Comparison of ENCODE assay signal across 22 cellular contexts in genomic region chr15:100353469-100353868, GRCh38.
"Had no signal": no experiment of that assay in that cellular context is flagged by ENCODE, and none has a peak within 500 bp of the region (broad histone marks: within the 10 kb centered on the region; RNA-seq: fewer than 3 reads in every experiment).

No MANE protein-coding gene starts in this region.

- H3K36me3 ChIP-seq: esophagus muscularis mucosa, left lung, ovary, upper lobe of left lung had no signal

- H3K9me3 ChIP-seq: esophagus muscularis mucosa, left lung, mucosa of descending colon, ovary, upper lobe of left lung had no signal

- H3K4me3 ChIP-seq: coronary artery, esophagus muscularis mucosa, hepatocyte, left lung, mucosa of descending colon, ovary, upper lobe of left lung had no signal

- H3K27me3 ChIP-seq: esophagus muscularis mucosa, hepatocyte, ovary, upper lobe of left lung had no signal

- H3K27ac Mint-ChIP-seq: activated B cell treated with CpG ODN at 0.5 μM for 24 hours; activated CD4-positive, alpha-beta T cell treated with anti-CD3 and anti-CD28 coated beads, Interleukin-2, amount 10 ng/mL, durations not matched to agents 24 days and 14 days; activated CD8-positive, alpha-beta T cell treated with anti-CD3 and anti-CD28 coated beads, Interleukin-2, amount 10 ng/mL, durations not matched to agents 7 days and 5 days; activated naive CD8-positive, alpha-beta T cell treated with anti-CD3 and anti-CD28 coated beads for 36 hours; activated T-helper 1 cell treated with anti-CD3 and anti-CD28 coated beads, Interleukin-12 subunit alpha, Interleukin-12 subunit beta, Interleukin-2, Interleukin-4 antibody, amounts not matched to agents 30 ng/mL and 10 ng/mL and 1 ng/mL, durations not matched to agents 14 hours and 24 hours and 36 hours; brain; naive thymus-derived CD4-positive, alpha-beta T cell; stimulated activated naive CD8-positive, alpha-beta T cell treated with anti-CD3 and anti-CD28 coated beads, Interleukin-15, Interleukin-2, amounts not matched to agents 100 ng/mL and 50 ng/mL, for 24 hours had no signal

- H3K27ac ChIP-seq: coronary artery, esophagus muscularis mucosa, hepatocyte, left lung, ovary, upper lobe of left lung had no signal

- H2AFZ ChIP-seq: hepatocyte had no signal

- FAIRE-seq: keratinocyte had no signal

- H3K79me2 ChIP-seq: hepatocyte had no signal

- H3K36me3 Mint-ChIP-seq: activated naive CD8-positive, alpha-beta T cell treated with anti-CD3 and anti-CD28 coated beads for 36 hours; brain had no signal

- H3K4me3 Mint-ChIP-seq: activated B cell treated with CpG ODN at 0.5 μM for 24 hours; activated CD4-positive, alpha-beta T cell treated with anti-CD3 and anti-CD28 coated beads, Interleukin-2, amount 10 ng/mL, durations not matched to agents 24 days and 14 days; activated CD8-positive, alpha-beta T cell treated with anti-CD3 and anti-CD28 coated beads, Interleukin-2, amount 10 ng/mL, durations not matched to agents 7 days and 5 days; activated naive CD8-positive, alpha-beta T cell treated with anti-CD3 and anti-CD28 coated beads for 36 hours; activated T-helper 1 cell treated with anti-CD3 and anti-CD28 coated beads, Interleukin-12 subunit alpha, Interleukin-12 subunit beta, Interleukin-2, Interleukin-4 antibody, amounts not matched to agents 30 ng/mL and 10 ng/mL and 1 ng/mL, durations not matched to agents 14 hours and 24 hours and 36 hours; brain; central memory CD8-positive, alpha-beta T cell; naive thymus-derived CD4-positive, alpha-beta T cell; stimulated activated naive CD8-positive, alpha-beta T cell treated with anti-CD3 and anti-CD28 coated beads, Interleukin-15, Interleukin-2, amounts not matched to agents 100 ng/mL and 50 ng/mL, for 24 hours had no signal

- H3K4me2 ChIP-seq: hepatocyte had no signal

- DNase-seq: activated B cell treated with CpG ODN at 0.5 μM for 24 hours; activated CD4-positive, alpha-beta T cell treated with anti-CD3 and anti-CD28 coated beads, Interleukin-2, amount 10 ng/mL, durations not matched to agents 24 days and 14 days; activated CD8-positive, alpha-beta memory T cell treated with anti-CD3 and anti-CD28 coated beads, Interleukin-2, amount 50 U/mL, for 4 hours; activated CD8-positive, alpha-beta T cell treated with anti-CD3 and anti-CD28 coated beads, Interleukin-2, amount 10 ng/mL, durations not matched to agents 7 days and 5 days; activated naive CD8-positive, alpha-beta T cell treated with anti-CD3 and anti-CD28 coated beads for 36 hours; amygdala; effector CD4-positive, alpha-beta T cell; left lung; mammary epithelial cell; mucosa of descending colon; naive thymus-derived CD4-positive, alpha-beta T cell; ovary; upper lobe of left lung had no signal

- H3K9me3 Mint-ChIP-seq: activated CD4-positive, alpha-beta T cell treated with anti-CD3 and anti-CD28 coated beads, Interleukin-2, amount 10 ng/mL, durations not matched to agents 24 days and 14 days; activated naive CD8-positive, alpha-beta T cell treated with anti-CD3 and anti-CD28 coated beads for 36 hours; activated T-helper 1 cell treated with anti-CD3 and anti-CD28 coated beads, Interleukin-12 subunit alpha, Interleukin-12 subunit beta, Interleukin-2, Interleukin-4 antibody, amounts not matched to agents 30 ng/mL and 10 ng/mL and 1 ng/mL, durations not matched to agents 14 hours and 24 hours and 36 hours; central memory CD8-positive, alpha-beta T cell; stimulated activated naive CD8-positive, alpha-beta T cell treated with anti-CD3 and anti-CD28 coated beads, Interleukin-15, Interleukin-2, amounts not matched to agents 100 ng/mL and 50 ng/mL, for 24 hours had no signal

- ATAC-seq: activated CD8-positive, alpha-beta T cell treated with anti-CD3 and anti-CD28 coated beads, Interleukin-2, amount 10 ng/mL, durations not matched to agents 7 days and 5 days; left lung; mucosa of descending colon; naive thymus-derived CD4-positive, alpha-beta T cell; sciatic nerve had no signal
